ENCODE assay signal across 1 cellular context in the genomic region with DNA sequence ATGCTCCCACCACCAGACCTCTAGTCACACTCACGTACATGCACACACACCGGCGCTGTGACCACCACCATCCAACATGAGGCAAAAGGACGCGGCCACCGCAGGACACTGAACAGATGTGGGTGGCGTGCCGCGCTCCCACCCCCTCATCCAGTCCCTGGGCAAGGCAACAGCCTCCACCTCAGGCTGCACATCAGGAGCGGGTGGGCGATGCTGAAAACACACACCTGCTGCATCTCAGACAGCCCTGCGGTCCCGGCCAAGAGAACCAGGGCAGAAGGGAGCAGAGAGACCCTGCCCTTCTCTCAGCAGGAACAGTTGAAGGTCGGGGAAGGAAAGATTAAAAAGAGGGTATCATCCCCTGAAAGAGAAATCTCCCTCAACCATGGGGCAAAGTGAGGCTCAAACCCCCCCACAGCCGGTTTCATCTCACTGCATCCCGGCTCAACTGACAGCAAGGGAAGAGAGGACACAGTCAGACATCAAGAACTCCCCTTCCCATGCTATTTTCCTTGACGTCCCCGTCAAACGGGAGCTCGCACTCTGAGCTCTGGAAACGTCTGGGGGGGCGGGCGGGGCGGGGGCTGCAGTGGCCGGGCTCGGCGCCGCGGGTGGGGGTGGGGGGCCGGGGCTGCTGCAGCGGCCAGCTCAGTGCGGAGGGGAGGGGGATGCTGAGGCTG.
TF ChIP-seq lines count a peak whose summit lies in the region.

No MANE protein-coding gene starts in this region.

TF ChIP-seq in HEK293, 187 proteins besides CTCF, POLR2A, EP300 and RAD21 (continued from another document):
- TF ChIP-seq ZNF423 (tag by site-specific recombination; IDR thresholded peaks at IDR 0.05), result no peak
- no peak for TF ChIP-seq ZNF555 (tag by site-specific recombination; conservative IDR thresholded peaks at IDR 0.05)
- TF ChIP-seq ZBTB21 (tag by site-specific recombination; IDR thresholded peaks at IDR 0.05), result no peak
- TF ChIP-seq, protein P1, sequence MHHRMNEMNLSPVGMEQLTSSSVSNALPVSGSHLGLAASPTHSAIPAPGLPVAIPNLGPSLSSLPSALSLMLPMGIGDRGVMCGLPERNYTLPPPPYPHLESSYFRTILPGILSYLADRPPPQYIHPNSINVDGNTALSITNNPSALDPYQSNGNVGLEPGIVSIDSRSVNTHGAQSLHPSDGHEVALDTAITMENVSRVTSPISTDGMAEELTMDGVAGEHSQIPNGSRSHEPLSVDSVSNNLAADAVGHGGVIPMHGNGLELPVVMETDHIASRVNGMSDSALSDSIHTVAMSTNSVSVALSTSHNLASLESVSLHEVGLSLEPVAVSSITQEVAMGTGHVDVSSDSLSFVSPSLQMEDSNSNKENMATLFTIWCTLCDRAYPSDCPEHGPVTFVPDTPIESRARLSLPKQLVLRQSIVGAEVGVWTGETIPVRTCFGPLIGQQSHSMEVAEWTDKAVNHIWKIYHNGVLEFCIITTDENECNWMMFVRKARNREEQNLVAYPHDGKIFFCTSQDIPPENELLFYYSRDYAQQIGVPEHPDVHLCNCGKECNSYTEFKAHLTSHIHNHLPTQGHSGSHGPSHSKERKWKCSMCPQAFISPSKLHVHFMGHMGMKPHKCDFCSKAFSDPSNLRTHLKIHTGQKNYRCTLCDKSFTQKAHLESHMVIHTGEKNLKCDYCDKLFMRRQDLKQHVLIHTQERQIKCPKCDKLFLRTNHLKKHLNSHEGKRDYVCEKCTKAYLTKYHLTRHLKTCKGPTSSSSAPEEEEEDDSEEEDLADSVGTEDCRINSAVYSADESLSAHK (tag by site-specific recombination; IDR thresholded peaks at IDR 0.05), result no peak
- no peak for TF ChIP-seq ZBTB20 (tag by site-specific recombination; IDR thresholded peaks at IDR 0.05)
- TF ChIP-seq ZNF544 (tag by site-specific recombination; IDR thresholded peaks at IDR 0.05), result no peak
- TF ChIP-seq ZBTB1 (tag by site-specific recombination; IDR thresholded peaks at IDR 0.05), result no peak
- TF ChIP-seq, protein P2, sequence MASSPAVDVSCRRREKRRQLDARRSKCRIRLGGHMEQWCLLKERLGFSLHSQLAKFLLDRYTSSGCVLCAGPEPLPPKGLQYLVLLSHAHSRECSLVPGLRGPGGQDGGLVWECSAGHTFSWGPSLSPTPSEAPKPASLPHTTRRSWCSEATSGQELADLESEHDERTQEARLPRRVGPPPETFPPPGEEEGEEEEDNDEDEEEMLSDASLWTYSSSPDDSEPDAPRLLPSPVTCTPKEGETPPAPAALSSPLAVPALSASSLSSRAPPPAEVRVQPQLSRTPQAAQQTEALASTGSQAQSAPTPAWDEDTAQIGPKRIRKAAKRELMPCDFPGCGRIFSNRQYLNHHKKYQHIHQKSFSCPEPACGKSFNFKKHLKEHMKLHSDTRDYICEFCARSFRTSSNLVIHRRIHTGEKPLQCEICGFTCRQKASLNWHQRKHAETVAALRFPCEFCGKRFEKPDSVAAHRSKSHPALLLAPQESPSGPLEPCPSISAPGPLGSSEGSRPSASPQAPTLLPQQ (tag by site-specific recombination; IDR thresholded peaks at IDR 0.05), result no peak
- TF ChIP-seq FEZF1 (tag by site-specific recombination; IDR thresholded peaks at IDR 0.05), result no peak
